ENCODE assay signal across 8 cellular contexts in the genomic region with DNA sequence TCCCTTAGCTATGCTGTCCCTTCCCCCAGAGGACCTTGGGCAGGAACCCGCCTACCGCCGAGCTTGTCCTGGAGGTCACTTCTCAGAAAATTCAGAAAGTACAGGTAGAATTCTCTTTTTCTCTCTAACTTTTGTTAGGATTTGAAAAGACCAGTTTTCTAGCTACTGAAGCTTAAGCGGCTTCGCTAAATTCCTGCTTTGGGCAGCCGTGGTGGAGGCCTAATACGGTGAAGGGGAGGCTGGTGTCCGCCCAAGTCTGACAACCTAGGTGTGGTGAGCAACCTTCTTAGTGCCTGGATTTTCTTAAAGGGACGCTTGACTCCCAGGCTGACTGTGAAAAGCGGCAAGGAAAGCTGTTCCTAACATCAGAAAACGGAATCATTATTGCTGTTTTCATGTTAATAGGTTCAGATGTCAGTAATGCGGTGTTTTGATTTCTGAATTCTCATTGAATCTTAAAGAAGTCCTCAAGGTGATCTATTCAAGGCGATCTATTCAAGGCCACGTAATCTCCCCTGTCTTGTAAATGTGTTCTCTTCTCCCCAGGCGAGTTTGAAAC. TPM values are rescaled to one million over a fixed set of nuclear protein-coding genes. Genes with fewer than 3 reads are reported as not detected.
DNase-seq lines count a peak whose midpoint lies in the region; ATAC-seq and TF ChIP-seq lines count a peak whose summit lies in the region.

No MANE protein-coding gene starts in this region.

- peak overlapping the region; percentile 63 to 86 (median 86) for H3K27ac ChIP-seq in gastrocnemius medialis

- H3K27ac Mint-ChIP-seq in activated T-cell treated with anti-CD3 and anti-CD28 coated beads, Interleukin-2, amount 50 U/mL, for 72 hours = no peak overlapping the region
- H3K27ac Mint-ChIP-seq in activated B cell treated with CpG ODN at 0.5 μM for 24 hours = no peak overlapping the region

- POLR2A ChIA-PET in activated B cell treated with CpG ODN at 0.5 μM for 24 hours (lab: Charles Lee) = interaction anchor here (1.0 kb wide), 1 partner anchor 355 kb away, joined by 4 read pairs; the partner anchor contains the start of gene YARS2

- peak overlapping the region; percentile 86 to 98 for H3K4me3 Mint-ChIP-seq in activated T-cell treated with anti-CD3 and anti-CD28 coated beads, Interleukin-2, amount 50 U/mL, for 72 hours
- H3K4me3 Mint-ChIP-seq in activated B cell treated with CpG ODN at 0.5 μM for 24 hours = peak overlapping the region; percentile 95

- H3K9me3 Mint-ChIP-seq in activated T-cell treated with anti-CD3 and anti-CD28 coated beads, Interleukin-2, amount 50 U/mL, for 72 hours = no peaks in the 10 kb centered on the region
- H3K9me3 Mint-ChIP-seq in activated B cell treated with CpG ODN at 0.5 μM for 24 hours = no peaks in the 10 kb centered on the region

- intact Hi-C loops in activated B cell treated with CpG ODN at 0.5 μM for 24 hours (cut with micrococcal nuclease) = no loop called here
- intact Hi-C loops in left ventricle myocardium superior (cut with micrococcal nuclease) = no loop called here
- intact Hi-C loops in gastrocnemius medialis (cut with DNase I; ENCODE audit: low total_unique reads) = loop anchor here (5.0 kb wide), 1 partner anchor 33 kb away; no protein-coding TSS in a partner anchor

- no peak for TF ChIP-seq POLR2A in gastrocnemius medialis (IDR thresholded peaks at IDR 0.05)

- DNase-seq in activated T-cell treated with anti-CD3 and anti-CD28 coated beads, Interleukin-2, amount 50 U/mL, for 72 hours = no peak
- DNase-seq in activated T-cell treated with anti-CD3 and anti-CD28 coated beads, Interleukin-2, amount 50 U/mL, for 1 hour = no peak
- no peak for DNase-seq in activated B cell treated with CpG ODN at 0.5 μM for 24 hours
- DNase-seq in left ventricle myocardium superior = peak; percentile 36
- no peak for DNase-seq in gastrocnemius medialis
- no peak for DNase-seq in NCI-H510A treated with DMSO at 0.1 percent for 48 hours (lab: John Stamatoyannopoulos, UW)
- DNase-seq in activated CD4-positive, CD25-positive, alpha-beta regulatory T cell (lab: John Stamatoyannopoulos, UW) = no peak

- ATAC-seq in activated T-cell treated with anti-CD3 and anti-CD28 coated beads, Interleukin-2, amount 50 U/mL, for 72 hours (replicated peaks in 1 of 2) = no peak
- ATAC-seq in activated B cell treated with CpG ODN at 0.5 μM for 24 hours (ENCODE audit: low read depth) = no peak
- ATAC-seq in left ventricle myocardium superior = peak; percentile 34
- peak; percentile 17 to 22 for ATAC-seq in gastrocnemius medialis
- ATAC-seq in HG02973 (IDR thresholded peaks at IDR 0.05; ENCODE audit: unreplicated experiment) = no peak

- H3K27me3 ChIP-seq in gastrocnemius medialis = no peaks in the 10 kb centered on the region

- CTCF ChIA-PET in activated B cell treated with CpG ODN at 0.5 μM for 24 hours (lab: Charles Lee) = no interaction called here

- H3K27me3 Mint-ChIP-seq in activated T-cell treated with anti-CD3 and anti-CD28 coated beads, Interleukin-2, amount 50 U/mL, for 72 hours (ENCODE audit: low read depth) = peaks cover 32% of the 10 kb centered on the region
- H3K27me3 Mint-ChIP-seq in activated B cell treated with CpG ODN at 0.5 μM for 24 hours = peaks cover 8% of the 10 kb centered on the region

- H3K9me3 ChIP-seq in gastrocnemius medialis = no peaks in the 10 kb centered on the region

- in situ Hi-C loops in gastrocnemius medialis (cut with MboI; ENCODE audit: low sequenced_read_pairs in 4 of 4) = no loop called here

- no peaks in the 10 kb centered on the region for H3K4me1 Mint-ChIP-seq in activated T-cell treated with anti-CD3 and anti-CD28 coated beads, Interleukin-2, amount 50 U/mL, for 72 hours (ENCODE audit: low read depth)
- peaks cover 11% of the 10 kb centered on the region for H3K4me1 Mint-ChIP-seq in activated B cell treated with CpG ODN at 0.5 μM for 24 hours

- peaks cover 4 to 16% of the 10 kb centered on the region in 2 donors for H3K4me1 ChIP-seq in gastrocnemius medialis

- no peaks in the 10 kb centered on the region for H3K36me3 Mint-ChIP-seq in activated T-cell treated with anti-CD3 and anti-CD28 coated beads, Interleukin-2, amount 50 U/mL, for 72 hours (ENCODE audit: insufficient read depth in 2 of 2)
- H3K36me3 Mint-ChIP-seq in activated B cell treated with CpG ODN at 0.5 μM for 24 hours (ENCODE audit: low read depth) = peaks cover 2% of the 10 kb centered on the region

- TF ChIP-seq CTCF in activated B cell treated with CpG ODN at 0.5 μM for 24 hours (IDR thresholded peaks at IDR 0.05) (no peak), gastrocnemius medialis (IDR thresholded peaks at IDR 0.05 in 4 of 5, conservative IDR thresholded peaks at IDR 0.05 in 1 of 5) (no peak)

- no peaks in the 10 kb centered on the region for H3K36me3 ChIP-seq in gastrocnemius medialis

- peak overlapping the region; percentile 65 to 95 (median 82) for H3K4me3 ChIP-seq in gastrocnemius medialis

RNA-seq across cellular contexts. Expression of gene FGD4, which starts 0.8 kb away (rescaled TPM):
- total RNA-seq in activated T-cell treated with anti-CD3 and anti-CD28 coated beads, Interleukin-2, amount 50 U/mL, for 72 hours = 1 to 10 TPM in 1 of 2 donors, under 1 TPM in 1; 0.09 to 1.7 TPM
- total RNA-seq in activated B cell treated with CpG ODN at 0.5 μM for 24 hours (1.8 and 1.9 TPM in 2 replicates), left ventricle myocardium superior (21.7 TPM), gastrocnemius medialis (10 to 100 TPM; 18.8 to 60.3 (median 40.8) TPM)

Comparison
In these comparisons a context has a peak if more than half of its experiments do, and no peak if none do; other contexts are left out.
1. ATAC-seq: peak in left ventricle myocardium superior (single experiment) and gastrocnemius medialis (2 of 2); none in activated T-cell treated with anti-CD3 and anti-CD28 coated beads, Interleukin-2, amount 50 U/mL, for 72 hours (0 of 2), activated B cell treated with CpG ODN at 0.5 μM for 24 hours (single experiment) and HG02973 (single experiment).